Comparison of ENCODE assay signal across 8 cellular contexts in the genomic region with DNA sequence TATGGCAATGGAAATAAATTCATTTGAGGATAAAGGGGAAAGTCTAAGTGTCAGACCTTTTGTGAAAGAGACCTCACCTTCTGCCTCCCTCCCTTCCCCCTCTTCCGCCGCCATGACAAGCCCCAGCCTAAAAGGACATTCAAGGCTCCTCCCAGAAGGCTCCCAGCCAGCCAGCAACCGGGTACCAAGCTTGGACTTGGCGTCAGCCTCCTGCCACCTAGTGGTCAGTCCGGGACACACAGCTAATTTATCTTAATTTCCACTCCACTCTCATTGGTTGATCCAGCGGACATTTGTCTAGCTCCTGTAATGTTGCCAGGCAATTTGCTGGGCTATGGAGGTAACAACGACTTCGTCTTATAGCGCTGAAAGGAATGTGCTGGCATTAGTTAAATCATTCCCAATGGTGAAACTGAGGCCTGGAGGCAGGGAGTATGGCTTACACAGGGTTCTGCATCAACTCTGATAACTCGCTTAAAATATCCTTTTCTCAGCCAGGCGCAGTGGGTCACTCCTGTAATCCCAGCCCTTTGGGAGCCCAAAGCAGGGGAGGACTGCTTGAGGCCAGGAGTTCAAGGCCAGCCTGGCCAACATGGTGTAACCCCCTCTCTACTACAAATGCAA. TPM values are rescaled to one million over a fixed set of nuclear protein-coding genes. Genes with fewer than 3 reads are reported as not detected.
DNase-seq lines count a peak whose midpoint lies in the region; ATAC-seq and TF ChIP-seq lines count a peak whose summit lies in the region.

No MANE protein-coding gene starts in this region.

- no peaks in the 10 kb centered on the region for H3K27me3 ChIP-seq in WERI-Rb-1 (ENCODE audit: insufficient read depth, low read depth, severe bottlenecking)
- no peaks in the 10 kb centered on the region for H3K27me3 ChIP-seq in kidney epithelial cell (ENCODE audit: control insufficient read depth, insufficient read depth, low read length)

- peaks cover 4% of the 10 kb centered on the region for H3K9me3 ChIP-seq in WERI-Rb-1 (ENCODE audit: severe bottlenecking)

- no peak overlapping the region; the same call in 1 of the 2 replicates for H3K27ac ChIP-seq in WERI-Rb-1
- H3K27ac ChIP-seq in caudate nucleus (ENCODE audit: low read depth, low read length): no peak overlapping the region

- peak; percentile 95 for TF ChIP-seq CTCF in AG10803 (conservative IDR thresholded peaks at IDR 0.05; ENCODE audit: low read length)
- peak; percentile 85 for TF ChIP-seq CTCF in WERI-Rb-1 (IDR thresholded peaks at IDR 0.05; ENCODE audit: low read depth, low read length)
- peak; percentile 86 for TF ChIP-seq CTCF in kidney epithelial cell (IDR thresholded peaks at IDR 0.05; ENCODE audit: insufficient read depth, low read length, poor library complexity, severe bottlenecking)

- peak; percentile 98 for ATAC-seq in GM18873 (IDR thresholded peaks at IDR 0.05; ENCODE audit: low FRiP score, unreplicated experiment)
- peak; percentile 96 for ATAC-seq in HG03103 (IDR thresholded peaks at IDR 0.05; ENCODE audit: low read depth, unreplicated experiment)

- DNase-seq in AG10803 (ENCODE audit: low read depth) (peak; percentile 86), NCI-H2171 treated with DMSO at 0.1 percent for 48 hours (lab: John Stamatoyannopoulos, UW) (peak; percentile 75), WERI-Rb-1 (peak; percentile 94), caudate nucleus (lab: John Stamatoyannopoulos, UW) (peak in 59 of 61 donors; percentile 0 to 91 (median 55)), kidney epithelial cell (ENCODE audit: low read depth) (peak; percentile 38)
- DNase-seq in stimulated activated CD4-positive, alpha-beta T cell treated with anti-CD3 and anti-CD28 coated beads, Interleukin-1b, Interleukin-23, amount 100 ng/mL, for 48 hours: peak; percentile 84

- no peaks in the 10 kb centered on the region for H3K36me3 ChIP-seq in WERI-Rb-1
- no peaks in the 10 kb centered on the region for H3K36me3 ChIP-seq in kidney epithelial cell (ENCODE audit: control insufficient read depth, insufficient read depth, low read length)

- no peak overlapping the region for H3K4me3 ChIP-seq in AG10803 (ENCODE audit: low read length)
- no peak overlapping the region for H3K4me3 ChIP-seq in WERI-Rb-1 (ENCODE audit: low read depth, low read length)
- no peak overlapping the region for H3K4me3 ChIP-seq in kidney epithelial cell (ENCODE audit: low read depth, low read length)

RNA-seq across cellular contexts. Expression of a gene that starts 19.3 kb away (rescaled TPM):
- total RNA-seq in kidney epithelial cell: not detected in 2 replicates

Comparison
In these comparisons a context has a peak if more than half of its experiments do, and no peak if none do; other contexts are left out.
1. DNase-seq: peak in every context shown above with its lines; median percentile 94 in WERI-Rb-1; 86 in AG10803; 84 in stimulated activated CD4-positive, alpha-beta T cell treated with anti-CD3 and anti-CD28 coated beads, Interleukin-1b, Interleukin-23, amount 100 ng/mL, for 48 hours; 75 in NCI-H2171 treated with DMSO at 0.1 percent for 48 hours; 55 in caudate nucleus; 38 in kidney epithelial cell.